Comparison of ENCODE assay signal across 1 cellular context in genomic region chr6:160327981-160328380, GRCh38.
TF ChIP-seq lines count a peak whose summit lies in the region.

No MANE protein-coding gene starts in this region.

TF ChIP-seq in GM23338, 12 proteins besides CTCF, POLR2A, EP300 and RAD21 (continued from another document):
- TF ChIP-seq NANOG (IDR thresholded peaks at IDR 0.05; ENCODE audit: borderline replicate concordance) (no peak), STAT1 (IDR thresholded peaks at IDR 0.05; ENCODE audit: unreplicated experiment) (no peak), ZNF114 (CRISPR knock-in tag; IDR thresholded peaks at IDR 0.05) (no peak)
